Comparison of ENCODE assay signal across 6 cellular contexts in genomic region chr2:113411725-113412352, GRCh38. TPM values are rescaled to one million over a fixed set of nuclear protein-coding genes. Genes with fewer than 3 reads are reported as not detected.
DNase-seq lines count a peak whose midpoint lies in the region; ATAC-seq, FAIRE-seq and TF ChIP-seq lines count a peak whose summit lies in the region.
"Not testable (repeated sequence)": the region's sequence is repeated elsewhere in the genome, so short reads cannot be mapped to it uniquely, and the experiment has no call there.

No MANE protein-coding gene starts in this region.

- not testable (repeated sequence) for H3K36me3 Mint-ChIP-seq in stimulated activated effector memory CD8-positive, alpha-beta T cell treated with anti-CD3 and anti-CD28 coated beads, Interleukin-12 subunit alpha, Interleukin-12 subunit beta, amount 100 ng/mL, for 72 hours

- not testable (repeated sequence) for FAIRE-seq in HepG2 (lab: Jason Lieb, UNC)

- not testable (repeated sequence) for TF ChIP-seq RAD21 in HepG2 (CRISPR knock-in tag; IDR thresholded peaks at IDR 0.05)

- TF ChIP-seq EP300 in HepG2 (IDR thresholded peaks at IDR 0.05; ENCODE audit: low read depth in 2 of 2, low read length in 2 of 2); HepG2 (CRISPR knock-in tag; IDR thresholded peaks at IDR 0.05; ENCODE audit: borderline replicate concordance): not testable (repeated sequence)

- H3K9me3 Mint-ChIP-seq in stimulated activated effector memory CD8-positive, alpha-beta T cell treated with anti-CD3 and anti-CD28 coated beads, Interleukin-12 subunit alpha, Interleukin-12 subunit beta, amount 100 ng/mL, for 72 hours: not testable (repeated sequence)

- not testable (repeated sequence) for DNase-seq in left lobe of liver (ENCODE audit: low spot score); HepG2 (ENCODE audit: low spot score); right lobe of liver; stimulated activated effector memory CD8-positive, alpha-beta T cell treated with anti-CD3 and anti-CD28 coated beads, Interleukin-12 subunit alpha, Interleukin-12 subunit beta, amount 100 ng/mL, for 72 hours (ENCODE audit: low spot score in 2 of 2); upper lobe of right lung; aorta

- BruUV-seq in HepG2 (replicated peaks; lab: Mats Ljungman, UMichigan): not testable (repeated sequence)

- TF ChIP-seq POLR2A in HepG2 (IDR thresholded peaks at IDR 0.05; ENCODE audit: insufficient read depth in 1 of 2, low read depth in 2 of 2, low read length in 2 of 2); right lobe of liver (IDR thresholded peaks at IDR 0.05): not testable (repeated sequence)

- POLR2A ChIA-PET in HepG2 (lab: Yijun Ruan, JAX): not testable (repeated sequence)

- not testable (repeated sequence) for H3K79me2 ChIP-seq in HepG2 (ENCODE audit: insufficient read depth, low read length)

- not testable (repeated sequence) for H3K36me3 ChIP-seq in HepG2 (replicated peaks in 1 of 2; ENCODE audit: control insufficient read depth in 1 of 2, insufficient read depth in 2 of 2, low read length in 2 of 2); right lobe of liver; upper lobe of right lung; aorta (ENCODE audit: control insufficient read depth in 1 of 2, insufficient read depth in 2 of 2, low read length in 1 of 2)

- not testable (repeated sequence) for H3K9me3 ChIP-seq in HepG2 (ENCODE audit: low read length); right lobe of liver; upper lobe of right lung; aorta (ENCODE audit: control insufficient read depth, low read length)

- in situ Hi-C loops in HepG2 (cut with HindIII; ENCODE audit: extremely low pct_ligation_motif_present, low pct_unique_long_range_greater_than_20kb): not testable (repeated sequence)

- not testable (repeated sequence) for H2AFZ ChIP-seq in HepG2 (ENCODE audit: low read length)

- H3K4me1 Mint-ChIP-seq in stimulated activated effector memory CD8-positive, alpha-beta T cell treated with anti-CD3 and anti-CD28 coated beads, Interleukin-12 subunit alpha, Interleukin-12 subunit beta, amount 100 ng/mL, for 72 hours: not testable (repeated sequence)

- intact Hi-C loops in HepG2 (cut with micrococcal nuclease; ENCODE audit: unreplicated experiment); right lobe of liver (cut with DNase I); upper lobe of right lung (cut with DNase I); aorta (cut with DNase I): not testable (repeated sequence)

- not testable (repeated sequence) for H3K9ac ChIP-seq in HepG2 (ENCODE audit: insufficient read depth, low read depth, low read length)

- not testable (repeated sequence) for H3K4me3 Mint-ChIP-seq in stimulated activated effector memory CD8-positive, alpha-beta T cell treated with anti-CD3 and anti-CD28 coated beads, Interleukin-12 subunit alpha, Interleukin-12 subunit beta, amount 100 ng/mL, for 72 hours

- 0% methylated on average over 1 of the region's 3 CpGs for WGBS in HepG2 (ENCODE audit: low lambda C conversion rate)
- no CpG with 5 or more reads among the region's 3 CpGs for WGBS in right lobe of liver (ENCODE audit: insufficient coverage, low coverage, low lambda C conversion rate, missing lambda C conversion rate)
- 96% methylated on average over 1 of the region's 3 CpGs; no CpG with 5 or more reads in 1 of the 2 donors for WGBS in aorta, 2 donors

- not testable (repeated sequence) for H3K27ac ChIP-seq in HepG2 (ENCODE audit: extremely low read length, insufficient read depth, low read length); right lobe of liver; upper lobe of right lung; aorta (ENCODE audit: low read depth in 1 of 2, low read length in 2 of 2)

- not testable (repeated sequence) for H3K4me3 ChIP-seq in HepG2 (replicated peaks in 1 of 3; ENCODE audit: insufficient read depth in 1 of 3, low read depth in 2 of 3, low read length in 3 of 3); right lobe of liver; upper lobe of right lung; aorta (ENCODE audit: low read length in 2 of 2)

- H3K27me3 ChIP-seq in HepG2 (ENCODE audit: control insufficient read depth in 1 of 2, insufficient read depth in 2 of 2, low read length in 2 of 2); right lobe of liver; upper lobe of right lung; aorta (ENCODE audit: control insufficient read depth in 1 of 2, insufficient read depth in 2 of 2, low read length in 1 of 2): not testable (repeated sequence)

- not testable (repeated sequence) for H4K20me1 ChIP-seq in HepG2 (ENCODE audit: insufficient read depth, low read length)

- ATAC-seq in left lobe of liver (peak; percentile 88), HepG2 (peak; percentile 89), right lobe of liver (peak; percentile 67 to 86 (median 82)), upper lobe of right lung (peak; percentile 23), aorta (ENCODE audit: low FRiP score) (peak; percentile 33)
- peak; percentile 21 for ATAC-seq in stimulated activated effector memory CD8-positive, alpha-beta T cell treated with anti-CD3 and anti-CD28 coated beads, Interleukin-12 subunit alpha, Interleukin-12 subunit beta, amount 100 ng/mL, for 72 hours

- not testable (repeated sequence) for TF ChIP-seq CTCF in HepG2 (CRISPR knock-in tag; IDR thresholded peaks at IDR 0.05); right lobe of liver (IDR thresholded peaks at IDR 0.05); upper lobe of right lung (IDR thresholded peaks at IDR 0.05)

- H3K4me2 ChIP-seq in HepG2 (ENCODE audit: low read depth, low read length): not testable (repeated sequence)

- not testable (repeated sequence) for H3K27ac Mint-ChIP-seq in stimulated activated effector memory CD8-positive, alpha-beta T cell treated with anti-CD3 and anti-CD28 coated beads, Interleukin-12 subunit alpha, Interleukin-12 subunit beta, amount 100 ng/mL, for 72 hours

- CTCF ChIA-PET in HepG2 (lab: Yijun Ruan, JAX; ENCODE audit: low intra/inter-chr PET ratio, low total read pairs): not testable (repeated sequence)

- H3K4me1 ChIP-seq in HepG2 (ENCODE audit: insufficient read depth, low read length); right lobe of liver; upper lobe of right lung; aorta (ENCODE audit: control insufficient read depth in 1 of 2, insufficient read depth in 2 of 2, low read length in 2 of 2): not testable (repeated sequence)

RNA-seq across cellular contexts. Expression of gene ZNG1B, which starts 25.7 kb away (rescaled TPM):
- total RNA-seq in left lobe of liver (11.8 TPM), HepG2 (2016; rRNA removed; fragmentation: Illumina TruSeq; extraction: Trizol) (72.2 and 85.2 TPM in 2 replicates), right lobe of liver (10 to 100 TPM; 10.8 to 16.4 (median 13.3) TPM), upper lobe of right lung (30.2 TPM), aorta (10 to 100 TPM; 29.1 to 35.3 TPM)
- 23.4 and 25.3 TPM in 2 replicates for total RNA-seq in HepG2 (2016; cell fraction: cytosol; rRNA removed; fragmentation: Illumina TruSeq; extraction: Trizol; ENCODE audit: low read depth)
- 80.1 and 84.6 TPM in 2 replicates for total RNA-seq in HepG2 (2016; cell fraction: insoluble cytoplasmic fraction; rRNA removed; fragmentation: Illumina TruSeq; extraction: Trizol)
- total RNA-seq in HepG2 (2016; cell fraction: membrane; rRNA removed; fragmentation: Illumina TruSeq; extraction: Trizol): 57.3 and 69.8 TPM in 2 replicates
- 80.9 and 84.2 TPM in 2 replicates for total RNA-seq in HepG2 (2016; cell fraction: nucleus; rRNA removed; fragmentation: Illumina TruSeq; extraction: Trizol)
- polyA plus RNA-seq in HepG2 (2011; rRNA removed) (26.6 and 33.8 TPM in 2 replicates), aorta (10 to 100 TPM; 28.6 to 43.1 TPM)
- 14.0 and 17.9 TPM in 2 replicates for polyA plus RNA-seq in HepG2 (2011; cell fraction: cytosol; rRNA removed)
- 33.2 and 39.9 TPM in 2 replicates for polyA plus RNA-seq in HepG2 (2011; cell fraction: nucleus; rRNA removed)
- 31.0 and 48.6 TPM in 2 replicates for polyA plus RNA-seq in HepG2 (2012)
- polyA plus RNA-seq in HepG2 (2016; cell fraction: cytosol; fragmentation: Illumina TruSeq; extraction: Trizol; ENCODE audit: low read depth): 29.1 and 31.7 TPM in 2 replicates
- 77.9 and 85.9 TPM in 2 replicates for polyA plus RNA-seq in HepG2 (2016; cell fraction: insoluble cytoplasmic fraction; fragmentation: Illumina TruSeq; extraction: Trizol; ENCODE audit: low read depth)
- polyA plus RNA-seq in HepG2 (2016; cell fraction: membrane; fragmentation: Illumina TruSeq; extraction: Trizol; ENCODE audit: low read depth): 52.8 and 61.9 TPM in 2 replicates
- polyA plus RNA-seq in HepG2 (2016; cell fraction: nucleus; fragmentation: Illumina TruSeq; extraction: Trizol; ENCODE audit: insufficient read depth, low read depth): 105 and 106 TPM in 2 replicates
- polyA minus RNA-seq in HepG2 (2011; rRNA and poly(A)+ RNA removed; ENCODE audit: low replicate concordance): 9.0 and 10.0 TPM in 2 replicates
- 11.5 and 13.3 TPM in 2 replicates for polyA minus RNA-seq in HepG2 (2011; cell fraction: cytosol; rRNA and poly(A)+ RNA removed)
- 112 and 161 TPM in 2 replicates for polyA minus RNA-seq in HepG2 (2011; cell fraction: nucleus; rRNA and poly(A)+ RNA removed)

Comparison
In these comparisons a context has a peak if more than half of its experiments do, and no peak if none do; other contexts are left out.
1. ATAC-seq: peak in every context shown above with its lines; median percentile 89 in HepG2; 88 in left lobe of liver; 82 in right lobe of liver; 33 in aorta; 23 in upper lobe of right lung; 21 in stimulated activated effector memory CD8-positive, alpha-beta T cell treated with anti-CD3 and anti-CD28 coated beads, Interleukin-12 subunit alpha, Interleukin-12 subunit beta, amount 100 ng/mL, for 72 hours.